ENCODE assay signal across 8 cellular contexts in the genomic region with DNA sequence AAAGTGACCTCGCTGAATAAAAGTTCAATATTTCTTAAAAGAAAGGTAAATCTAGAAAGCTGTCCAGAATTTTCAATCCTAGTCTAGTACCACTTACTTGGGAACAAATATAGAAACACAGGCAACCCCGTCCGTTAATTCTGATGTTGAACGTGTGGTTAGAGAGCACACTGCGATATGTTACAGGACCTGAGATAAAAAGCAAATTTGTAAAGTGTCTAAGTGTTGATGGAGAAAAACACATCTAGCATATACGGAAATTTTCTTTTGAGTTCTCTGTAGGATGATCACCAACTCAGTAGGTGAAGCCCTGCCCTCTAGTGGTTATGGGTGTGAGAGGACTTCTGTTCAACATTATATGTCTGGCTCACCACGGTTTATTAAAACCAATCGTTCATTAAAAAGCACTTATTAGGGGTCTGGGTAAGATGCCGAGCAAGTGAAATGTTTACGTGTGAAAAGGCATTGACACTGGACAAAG. TPM values are rescaled to one million over a fixed set of nuclear protein-coding genes. Genes with fewer than 3 reads are reported as not detected.
DNase-seq lines count a peak whose midpoint lies in the region; ATAC-seq, FAIRE-seq and TF ChIP-seq lines count a peak whose summit lies in the region.

No MANE protein-coding gene starts in this region.

- H3K27me3 Mint-ChIP-seq in T-helper 17 cell: peaks cover 4% of the 10 kb centered on the region
- no peaks in the 10 kb centered on the region for H3K27me3 Mint-ChIP-seq in MCF 10A (ENCODE audit: insufficient read depth, unreplicated experiment)

- no TSS peak for BruUV-seq in MCF 10A (replicated peaks; lab: Mats Ljungman, UMichigan)

- peak overlapping the region; percentile 87; the same call in 1 of the 2 replicates for H3K9ac ChIP-seq in iPS-20b (ENCODE audit: low read depth, low read length)

- CTCF ChIA-PET in MCF 10A (lab: Yijun Ruan, JAX): interaction anchor here (0.6 to 7.4 kb wide), 41 partner anchors 9 to 950 kb away, joined by 3 to 114 read pairs (median 4); partner anchors contain the start of gene PIK3R4

- no peak for FAIRE-seq in small intestine (lab: Jason Lieb, UNC)

- H3K27me3 ChIP-seq in iPS-20b (ENCODE audit: insufficient read depth, low read length): no peaks in the 10 kb centered on the region
- no peaks in the 10 kb centered on the region for H3K27me3 ChIP-seq in small intestine (ENCODE audit: control insufficient read depth in 2 of 2, insufficient read depth in 2 of 2, low read length in 2 of 2)

- H3K36me3 Mint-ChIP-seq in T-helper 17 cell (ENCODE audit: low read depth) (peaks cover 2% of the 10 kb centered on the region), MCF 10A (ENCODE audit: insufficient read depth, unreplicated experiment) (no peaks in the 10 kb centered on the region)

- H3K4me1 ChIP-seq in iPS-20b (ENCODE audit: insufficient read depth, low read length) (peaks cover 24% of the 10 kb centered on the region), small intestine (ENCODE audit: control insufficient read depth in 2 of 2, insufficient read depth in 1 of 2, low read depth in 1 of 2, low read length in 1 of 2) (no peaks in the 10 kb centered on the region)

- H3K9me3 ChIP-seq in T-helper 17 cell (ENCODE audit: control insufficient read depth, low read length, poor library complexity, severe bottlenecking): no peaks in the 10 kb centered on the region
- H3K9me3 ChIP-seq in iPS-20b (ENCODE audit: insufficient read depth, low read depth, low read length): no peaks in the 10 kb centered on the region
- H3K9me3 ChIP-seq in small intestine (ENCODE audit: control insufficient read depth, low read depth): no peaks in the 10 kb centered on the region

- peak overlapping the region; percentile 85 for H3K4me3 ChIP-seq in iPS-20b (ENCODE audit: low read length)
- H3K4me3 ChIP-seq in small intestine (ENCODE audit: low read depth in 1 of 2, low read length in 2 of 2): peak overlapping the region; percentile 94 to 99

- ATAC-seq in HG02970 (IDR thresholded peaks at IDR 0.05; ENCODE audit: low FRiP score, unreplicated experiment): peak; percentile 25
- ATAC-seq in T-helper 17 cell: peak; percentile 69

- no peaks in the 10 kb centered on the region for H3K9me3 Mint-ChIP-seq in MCF 10A (ENCODE audit: unreplicated experiment)

- POLR2A ChIA-PET in MCF 10A (lab: Yijun Ruan, JAX): interaction anchor here (0.6 to 5.5 kb wide), 14 partner anchors 12 to 1538 kb away, joined by 3 to 62 read pairs (median 6); partner anchors contain the start of genes ASTE1, NEK11 and PIK3R4

- intact Hi-C loops in MCF 10A (cut with micrococcal nuclease): loop anchor here (1.0 to 2.0 kb wide), 5 partner anchors 71 to 616 kb away; partner anchors contain the start of genes ASTE1 and NEK11

- H3K27ac ChIP-seq in iPS-20b (ENCODE audit: low read length) (peak overlapping the region; percentile 67), small intestine (ENCODE audit: low read depth in 1 of 2, low read length in 1 of 2) (peak overlapping the region; percentile 97 to 99)

- H3K4me1 Mint-ChIP-seq in T-helper 17 cell: peaks cover 29% of the 10 kb centered on the region
- peaks cover 12% of the 10 kb centered on the region for H3K4me1 Mint-ChIP-seq in MCF 10A (ENCODE audit: insufficient read depth, unreplicated experiment)

- WGBS in small intestine, 3 donors: 1 to 3% (median 2%) methylated on average over 10 of the region's 10 CpGs

- DNase-seq in activated T-cell treated with anti-CD3 and anti-CD28 coated beads for 1 hour (ENCODE audit: low read depth) (peak; percentile 48), NCI-H1694 treated with DMSO at 0.1 percent for 48 hours (lab: John Stamatoyannopoulos, UW) (peak; percentile 87), T-helper 17 cell (peak; percentile 26 to 49 (median 30)), MCF 10A (ENCODE audit: unreplicated experiment) (peak; percentile 85), small intestine (peak; percentile 89)
- DNase-seq in activated T-cell treated with anti-CD3 and anti-CD28 coated beads, Interleukin-2, amount 50 U/mL, for 1 hour: no peak

- no peaks in the 10 kb centered on the region for H3K36me3 ChIP-seq in iPS-20b (ENCODE audit: insufficient read depth, low read depth, low read length)
- no peaks in the 10 kb centered on the region for H3K36me3 ChIP-seq in small intestine (ENCODE audit: control insufficient read depth in 2 of 2, insufficient read depth in 2 of 2, low read length in 2 of 2)

- H3K4me3 Mint-ChIP-seq in T-helper 17 cell (peak overlapping the region; percentile 96), MCF 10A (ENCODE audit: unreplicated experiment) (peak overlapping the region; percentile 83)

- peak; percentile 68 for TF ChIP-seq CTCF in MCF 10A (IDR thresholded peaks at IDR 0.05; ENCODE audit: unreplicated experiment)

- H3K27ac Mint-ChIP-seq in T-helper 17 cell (peak overlapping the region; percentile 98), MCF 10A (ENCODE audit: low read depth, unreplicated experiment) (peak overlapping the region; percentile 98)

RNA-seq across cellular contexts. Expression of gene ATP2C1, which starts 1.1 kb away (rescaled TPM):
- total RNA-seq in T-helper 17 cell (10 to 100 TPM; 57.9 to 60.0 TPM), MCF 10A (2022) (52.7 and 61.0 TPM in 2 replicates)
- 10 to 100 TPM in 2 of 3 donors, 1 to 10 TPM in 1; 6.2 to 48.1 (median 14.8) TPM for polyA plus RNA-seq in small intestine
